In the genomic region with DNA sequence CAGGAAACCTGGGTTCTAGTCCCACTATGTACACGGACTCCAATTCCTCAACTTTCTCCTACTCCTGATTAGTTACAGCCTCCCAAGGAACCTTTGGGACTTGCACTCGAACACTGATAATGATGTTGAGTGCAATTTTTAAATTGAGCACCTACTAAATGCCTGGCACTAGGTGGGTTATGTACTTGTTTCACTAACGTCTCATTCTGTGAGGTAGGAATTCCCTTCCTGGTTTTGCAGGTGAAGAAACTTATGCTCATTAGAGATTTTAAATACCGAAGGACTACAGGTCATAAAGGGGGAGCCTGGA, we compare ENCODE assay signal across 1 cellular context.
TF ChIP-seq lines count a peak whose summit lies in the region.

No MANE protein-coding gene starts in this region.

TF ChIP-seq in GM23338, 12 proteins besides CTCF, POLR2A, EP300 and RAD21 (continued from another document):
- TF ChIP-seq, protein P1, sequence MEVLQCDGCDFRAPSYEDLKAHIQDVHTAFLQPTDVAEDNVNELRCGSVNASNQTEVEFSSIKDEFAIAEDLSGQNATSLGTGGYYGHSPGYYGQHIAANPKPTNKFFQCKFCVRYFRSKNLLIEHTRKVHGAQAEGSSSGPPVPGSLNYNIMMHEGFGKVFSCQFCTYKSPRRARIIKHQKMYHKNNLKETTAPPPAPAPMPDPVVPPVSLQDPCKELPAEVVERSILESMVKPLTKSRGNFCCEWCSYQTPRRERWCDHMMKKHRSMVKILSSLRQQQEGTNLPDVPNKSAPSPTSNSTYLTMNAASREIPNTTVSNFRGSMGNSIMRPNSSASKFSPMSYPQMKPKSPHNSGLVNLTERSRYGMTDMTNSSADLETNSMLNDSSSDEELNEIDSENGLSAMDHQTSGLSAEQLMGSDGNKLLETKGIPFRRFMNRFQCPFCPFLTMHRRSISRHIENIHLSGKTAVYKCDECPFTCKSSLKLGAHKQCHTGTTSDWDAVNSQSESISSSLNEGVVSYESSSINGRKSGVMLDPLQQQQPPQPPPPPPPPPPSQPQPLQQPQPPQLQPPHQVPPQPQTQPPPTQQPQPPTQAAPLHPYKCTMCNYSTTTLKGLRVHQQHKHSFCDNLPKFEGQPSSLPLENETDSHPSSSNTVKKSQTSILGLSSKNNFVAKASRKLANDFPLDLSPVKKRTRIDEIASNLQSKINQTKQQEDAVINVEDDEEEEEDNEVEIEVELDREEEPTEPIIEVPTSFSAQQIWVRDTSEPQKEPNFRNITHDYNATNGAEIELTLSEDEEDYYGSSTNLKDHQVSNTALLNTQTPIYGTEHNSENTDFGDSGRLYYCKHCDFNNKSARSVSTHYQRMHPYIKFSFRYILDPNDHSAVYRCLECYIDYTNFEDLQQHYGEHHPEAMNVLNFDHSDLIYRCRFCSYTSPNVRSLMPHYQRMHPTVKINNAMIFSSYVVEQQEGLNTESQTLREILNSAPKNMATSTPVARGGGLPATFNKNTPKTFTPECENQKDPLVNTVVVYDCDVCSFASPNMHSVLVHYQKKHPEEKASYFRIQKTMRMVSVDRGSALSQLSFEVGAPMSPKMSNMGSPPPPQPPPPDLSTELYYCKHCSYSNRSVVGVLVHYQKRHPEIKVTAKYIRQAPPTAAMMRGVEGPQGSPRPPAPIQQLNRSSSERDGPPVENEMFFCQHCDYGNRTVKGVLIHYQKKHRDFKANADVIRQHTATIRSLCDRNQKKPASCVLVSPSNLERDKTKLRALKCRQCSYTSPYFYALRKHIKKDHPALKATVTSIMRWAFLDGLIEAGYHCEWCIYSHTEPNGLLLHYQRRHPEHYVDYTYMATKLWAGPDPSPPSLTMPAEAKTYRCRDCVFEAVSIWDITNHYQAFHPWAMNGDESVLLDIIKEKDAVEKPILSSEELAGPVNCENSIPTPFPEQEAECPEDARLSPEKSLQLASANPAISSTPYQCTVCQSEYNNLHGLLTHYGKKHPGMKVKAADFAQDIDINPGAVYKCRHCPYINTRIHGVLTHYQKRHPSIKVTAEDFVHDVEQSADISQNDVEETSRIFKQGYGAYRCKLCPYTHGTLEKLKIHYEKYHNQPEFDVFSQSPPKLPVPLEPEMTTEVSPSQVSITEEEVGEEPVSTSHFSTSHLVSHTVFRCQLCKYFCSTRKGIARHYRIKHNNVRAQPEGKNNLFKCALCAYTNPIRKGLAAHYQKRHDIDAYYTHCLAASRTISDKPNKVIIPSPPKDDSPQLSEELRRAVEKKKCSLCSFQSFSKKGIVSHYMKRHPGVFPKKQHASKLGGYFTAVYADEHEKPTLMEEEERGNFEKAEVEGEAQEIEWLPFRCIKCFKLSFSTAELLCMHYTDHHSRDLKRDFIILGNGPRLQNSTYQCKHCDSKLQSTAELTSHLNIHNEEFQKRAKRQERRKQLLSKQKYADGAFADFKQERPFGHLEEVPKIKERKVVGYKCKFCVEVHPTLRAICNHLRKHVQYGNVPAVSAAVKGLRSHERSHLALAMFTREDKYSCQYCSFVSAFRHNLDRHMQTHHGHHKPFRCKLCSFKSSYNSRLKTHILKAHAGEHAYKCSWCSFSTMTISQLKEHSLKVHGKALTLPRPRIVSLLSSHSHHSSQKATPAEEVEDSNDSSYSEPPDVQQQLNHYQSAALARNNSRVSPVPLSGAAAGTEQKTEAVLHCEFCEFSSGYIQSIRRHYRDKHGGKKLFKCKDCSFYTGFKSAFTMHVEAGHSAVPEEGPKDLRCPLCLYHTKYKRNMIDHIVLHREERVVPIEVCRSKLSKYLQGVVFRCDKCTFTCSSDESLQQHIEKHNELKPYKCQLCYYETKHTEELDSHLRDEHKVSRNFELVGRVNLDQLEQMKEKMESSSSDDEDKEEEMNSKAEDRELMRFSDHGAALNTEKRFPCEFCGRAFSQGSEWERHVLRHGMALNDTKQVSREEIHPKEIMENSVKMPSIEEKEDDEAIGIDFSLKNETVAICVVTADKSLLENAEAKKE (CRISPR knock-in tag; IDR thresholded peaks at IDR 0.05): no peak
- TF ChIP-seq POLR2AphosphoS5 (IDR thresholded peaks at IDR 0.05; ENCODE audit: low read depth): no peak
- TF ChIP-seq JUNB (IDR thresholded peaks at IDR 0.05; ENCODE audit: unreplicated experiment): no peak
- TF ChIP-seq, protein P2, sequence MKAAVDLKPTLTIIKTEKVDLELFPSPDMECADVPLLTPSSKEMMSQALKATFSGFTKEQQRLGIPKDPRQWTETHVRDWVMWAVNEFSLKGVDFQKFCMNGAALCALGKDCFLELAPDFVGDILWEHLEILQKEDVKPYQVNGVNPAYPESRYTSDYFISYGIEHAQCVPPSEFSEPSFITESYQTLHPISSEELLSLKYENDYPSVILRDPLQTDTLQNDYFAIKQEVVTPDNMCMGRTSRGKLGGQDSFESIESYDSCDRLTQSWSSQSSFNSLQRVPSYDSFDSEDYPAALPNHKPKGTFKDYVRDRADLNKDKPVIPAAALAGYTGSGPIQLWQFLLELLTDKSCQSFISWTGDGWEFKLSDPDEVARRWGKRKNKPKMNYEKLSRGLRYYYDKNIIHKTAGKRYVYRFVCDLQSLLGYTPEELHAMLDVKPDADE (IDR thresholded peaks at IDR 0.05): no peak
